Comparison of ENCODE assay signal across 8 cellular contexts in genomic region chr7:100192281-100192862, GRCh38. TPM values are rescaled to one million over a fixed set of nuclear protein-coding genes. Genes with fewer than 3 reads are reported as not detected.
DNase-seq lines count a peak whose midpoint lies in the region; ATAC-seq and TF ChIP-seq lines count a peak whose summit lies in the region.
"Not testable (repeated sequence)": the region's sequence is repeated elsewhere in the genome, so short reads cannot be mapped to it uniquely, and the experiment has no call there.
"Had no signal": no experiment of that assay in that cellular context is flagged by ENCODE, and none has a peak within 500 bp of the region (broad histone marks: within the 10 kb centered on the region; RNA-seq: fewer than 3 reads in every experiment).

No MANE protein-coding gene starts in this region.

- H3K36me3 ChIP-seq in KOPT-K1 (ENCODE audit: insufficient read depth, low read length); Peyer's patch: not testable (repeated sequence)

- H3K27ac ChIP-seq in KOPT-K1 (ENCODE audit: low read depth, low read length, poor library complexity, severe bottlenecking) = peak overlapping the region; percentile 71
- H3K27ac ChIP-seq in Peyer's patch = peak overlapping the region in 2 of 4 donors; percentile 13 to 73

- TF ChIP-seq CTCF in GM12865 (IDR thresholded peaks at IDR 0.05; ENCODE audit: insufficient read depth, low read depth, low read length, missing control alignments); Peyer's patch (IDR thresholded peaks at IDR 0.05): not testable (repeated sequence)

- CTCF ChIA-PET in activated CD4-positive, alpha-beta T cell treated with anti-CD3 and anti-CD28 coated beads, Interleukin-2, amount 10 ng/mL, durations not matched to agents 7 days and 5 days (lab: Charles Lee) = interaction anchor here (1.2 to 2.4 kb wide), 3 partner anchors 10 to 60 kb away, joined by 3 to 6 read pairs (median 4); no protein-coding TSS in a partner anchor

- not testable (repeated sequence) for H3K9me3 Mint-ChIP-seq in activated CD4-positive, alpha-beta T cell treated with anti-CD3 and anti-CD28 coated beads, Interleukin-2, amount 10 ng/mL, durations not matched to agents 7 days and 5 days; activated naive CD8-positive, alpha-beta T cell treated with anti-CD3 and anti-CD28 coated beads, Interleukin-2, amount 50 U/mL, for 24 hours; memory B cell; stimulated activated memory B cell treated with anti-CD40 and anti-IgM and Interleukin-4, amounts not matched to agents 10 μg/mL and 1 μg/mL and 100 μg/mL, for 72 hours

- H3K4me3 Mint-ChIP-seq in activated CD4-positive, alpha-beta T cell treated with anti-CD3 and anti-CD28 coated beads, Interleukin-2, amount 10 ng/mL, durations not matched to agents 7 days and 5 days; activated naive CD8-positive, alpha-beta T cell treated with anti-CD3 and anti-CD28 coated beads, Interleukin-2, amount 50 U/mL, for 24 hours: not testable (repeated sequence)
- H3K4me3 Mint-ChIP-seq in memory B cell = peak overlapping the region; percentile 57
- H3K4me3 Mint-ChIP-seq in stimulated activated memory B cell treated with anti-CD40 and anti-IgM and Interleukin-4, amounts not matched to agents 10 μg/mL and 1 μg/mL and 100 μg/mL, for 72 hours = peak overlapping the region; percentile 23

- H3K9me3 ChIP-seq in KOPT-K1 (ENCODE audit: insufficient read depth, low read length, poor library complexity, severe bottlenecking); Peyer's patch: not testable (repeated sequence)

- DNase-seq in GM12865 (ENCODE audit: low read depth) = peak; percentile 58
- DNase-seq in Peyer's patch = peak in 2 of 3 donors; percentile 59 to 68
- DNase-seq in activated CD4-positive, alpha-beta T cell treated with anti-CD3 and anti-CD28 coated beads, Interleukin-2, amount 10 ng/mL, durations not matched to agents 7 days and 5 days; activated naive CD8-positive, alpha-beta T cell treated with anti-CD3 and anti-CD28 coated beads, Interleukin-2, amount 50 U/mL, for 24 hours; memory B cell (ENCODE audit: low spot score in 2 of 2): not testable (repeated sequence)

- not testable (repeated sequence) for H3K4me3 ChIP-seq in GM12865 (ENCODE audit: low read depth, low read length); Peyer's patch

- POLR2A ChIA-PET in activated CD4-positive, alpha-beta T cell treated with anti-CD3 and anti-CD28 coated beads, Interleukin-2, amount 10 ng/mL, durations not matched to agents 7 days and 5 days (lab: Charles Lee) = not testable (repeated sequence)

- H3K4me1 ChIP-seq in Peyer's patch = not testable (repeated sequence)

- peaks cover 20% of the 10 kb centered on the region for H3K36me3 Mint-ChIP-seq in activated CD4-positive, alpha-beta T cell treated with anti-CD3 and anti-CD28 coated beads, Interleukin-2, amount 10 ng/mL, durations not matched to agents 7 days and 5 days (ENCODE audit: low read depth)
- H3K36me3 Mint-ChIP-seq in activated naive CD8-positive, alpha-beta T cell treated with anti-CD3 and anti-CD28 coated beads, Interleukin-2, amount 50 U/mL, for 24 hours (ENCODE audit: low read depth); memory B cell; stimulated activated memory B cell treated with anti-CD40 and anti-IgM and Interleukin-4, amounts not matched to agents 10 μg/mL and 1 μg/mL and 100 μg/mL, for 72 hours: not testable (repeated sequence)

- not testable (repeated sequence) for H3K27me3 Mint-ChIP-seq in activated CD4-positive, alpha-beta T cell treated with anti-CD3 and anti-CD28 coated beads, Interleukin-2, amount 10 ng/mL, durations not matched to agents 7 days and 5 days; activated naive CD8-positive, alpha-beta T cell treated with anti-CD3 and anti-CD28 coated beads, Interleukin-2, amount 50 U/mL, for 24 hours; memory B cell; stimulated activated memory B cell treated with anti-CD40 and anti-IgM and Interleukin-4, amounts not matched to agents 10 μg/mL and 1 μg/mL and 100 μg/mL, for 72 hours

- peaks cover 56% of the 10 kb centered on the region for H3K4me1 Mint-ChIP-seq in activated CD4-positive, alpha-beta T cell treated with anti-CD3 and anti-CD28 coated beads, Interleukin-2, amount 10 ng/mL, durations not matched to agents 7 days and 5 days
- H3K4me1 Mint-ChIP-seq in activated naive CD8-positive, alpha-beta T cell treated with anti-CD3 and anti-CD28 coated beads, Interleukin-2, amount 50 U/mL, for 24 hours = peaks cover 49% of the 10 kb centered on the region
- peaks cover 45% of the 10 kb centered on the region for H3K4me1 Mint-ChIP-seq in memory B cell
- peaks cover 69% of the 10 kb centered on the region for H3K4me1 Mint-ChIP-seq in stimulated activated memory B cell treated with anti-CD40 and anti-IgM and Interleukin-4, amounts not matched to agents 10 μg/mL and 1 μg/mL and 100 μg/mL, for 72 hours

- TF ChIP-seq POLR2A in Peyer's patch (IDR thresholded peaks at IDR 0.05) = not testable (repeated sequence)

- ATAC-seq in activated naive CD8-positive, alpha-beta T cell treated with anti-CD3 and anti-CD28 coated beads, Interleukin-2, amount 50 U/mL, for 24 hours = not testable (repeated sequence)
- ATAC-seq in memory B cell (ENCODE audit: low read depth) = peak; percentile 67
- ATAC-seq in stimulated activated memory B cell treated with anti-CD40 and anti-IgM and Interleukin-4, amounts not matched to agents 10 μg/mL and 1 μg/mL and 100 μg/mL, for 72 hours = peak; percentile 72

- not testable (repeated sequence) for H3K27me3 ChIP-seq in Peyer's patch

- peak overlapping the region; percentile 0 for H3K27ac Mint-ChIP-seq in activated CD4-positive, alpha-beta T cell treated with anti-CD3 and anti-CD28 coated beads, Interleukin-2, amount 10 ng/mL, durations not matched to agents 7 days and 5 days
- peak overlapping the region; percentile 56 for H3K27ac Mint-ChIP-seq in activated naive CD8-positive, alpha-beta T cell treated with anti-CD3 and anti-CD28 coated beads, Interleukin-2, amount 50 U/mL, for 24 hours
- H3K27ac Mint-ChIP-seq in memory B cell = peak overlapping the region; percentile 91
- peak overlapping the region; percentile 86 for H3K27ac Mint-ChIP-seq in stimulated activated memory B cell treated with anti-CD40 and anti-IgM and Interleukin-4, amounts not matched to agents 10 μg/mL and 1 μg/mL and 100 μg/mL, for 72 hours

RNA-seq across cellular contexts. Expression of gene STAG3, which starts 14.7 kb away (rescaled TPM):
- total RNA-seq in Peyer's patch = 10 to 100 TPM in 1 of 4 donors, 1 to 10 TPM in 2, not detected in 1; 2.1 to 62.7 (median 3.5) TPM
- total RNA-seq in activated CD4-positive, alpha-beta T cell treated with anti-CD3 and anti-CD28 coated beads, Interleukin-2, amount 10 ng/mL, durations not matched to agents 7 days and 5 days = 10 to 100 TPM; 24.2 to 24.7 TPM

RNA-seq across cellular contexts. Expression of gene GPC2, which starts 15.2 kb away (rescaled TPM):
- total RNA-seq in Peyer's patch = 10 to 100 TPM in 1 of 4 donors, 1 to 10 TPM in 2, not detected in 1; 3.8 to 16.5 (median 6.7) TPM
- 10 to 100 TPM; 13.9 to 20.9 TPM for total RNA-seq in activated CD4-positive, alpha-beta T cell treated with anti-CD3 and anti-CD28 coated beads, Interleukin-2, amount 10 ng/mL, durations not matched to agents 7 days and 5 days

RNA-seq across cellular contexts. Expression of gene GAL3ST4, which starts 24.0 kb away (rescaled TPM):
- 1 to 10 TPM in 2 of 4 donors, under 1 TPM in 1, not detected in 1; 0.53 to 4.1 (median 2.1) TPM for total RNA-seq in Peyer's patch
- 10 to 100 TPM; 14.2 to 15.6 TPM for total RNA-seq in activated CD4-positive, alpha-beta T cell treated with anti-CD3 and anti-CD28 coated beads, Interleukin-2, amount 10 ng/mL, durations not matched to agents 7 days and 5 days

RNA-seq across cellular contexts. Expression of gene PVRIG, which starts 27.4 kb away (rescaled TPM):
- 1 to 10 TPM; 3.7 to 8.3 (median 5.1) TPM for total RNA-seq in Peyer's patch
- total RNA-seq in activated CD4-positive, alpha-beta T cell treated with anti-CD3 and anti-CD28 coated beads, Interleukin-2, amount 10 ng/mL, durations not matched to agents 7 days and 5 days = 10 to 100 TPM; 61.2 to 66.6 TPM
- total RNA-seq: LHCN-M2 had no signal

RNA-seq across cellular contexts. Expression of gene TRAPPC14, which starts 33.8 kb away (rescaled TPM):
- 100 to 1,000 TPM in 1 of 4 donors, 10 to 100 TPM in 3; 57.6 to 123 (median 69.8) TPM for total RNA-seq in Peyer's patch
- 10 to 100 TPM; 54.0 to 54.6 TPM for total RNA-seq in activated CD4-positive, alpha-beta T cell treated with anti-CD3 and anti-CD28 coated beads, Interleukin-2, amount 10 ng/mL, durations not matched to agents 7 days and 5 days

Comparison
In these comparisons a context has a peak if more than half of its experiments do, and no peak if none do; other contexts are left out.
1. H3K27ac Mint-ChIP-seq: peak in every context shown above with its lines; median percentile 91 in memory B cell; 86 in stimulated activated memory B cell treated with anti-CD40 and anti-IgM and Interleukin-4, amounts not matched to agents 10 μg/mL and 1 μg/mL and 100 μg/mL, for 72 hours; 56 in activated naive CD8-positive, alpha-beta T cell treated with anti-CD3 and anti-CD28 coated beads, Interleukin-2, amount 50 U/mL, for 24 hours; 0 in activated CD4-positive, alpha-beta T cell treated with anti-CD3 and anti-CD28 coated beads, Interleukin-2, amount 10 ng/mL, durations not matched to agents 7 days and 5 days.